In the genomic region with DNA sequence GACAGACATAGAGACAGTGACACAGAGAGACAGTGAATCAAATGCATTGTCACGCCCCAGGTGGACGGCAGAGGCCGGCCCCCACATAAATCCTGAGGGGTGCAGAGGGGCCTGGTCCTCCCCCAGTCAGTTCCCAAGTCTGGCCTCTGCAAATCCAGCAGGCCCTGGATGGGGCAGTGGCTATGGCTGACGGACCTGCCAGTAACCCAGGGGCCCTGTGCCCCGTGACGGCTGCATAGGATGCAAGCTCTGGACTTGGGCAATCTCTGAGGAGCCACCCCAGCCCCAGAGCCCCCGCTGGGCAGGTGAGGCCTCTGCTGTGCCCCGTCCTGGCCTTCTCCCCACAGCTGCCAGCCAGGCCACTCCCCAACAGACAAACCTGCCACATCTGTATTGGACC, we compare ENCODE assay signal across 26 cellular contexts.
"Had no signal": no experiment of that assay in that cellular context is flagged by ENCODE, and none has a peak within 500 bp of the region (broad histone marks: within the 10 kb centered on the region; RNA-seq: fewer than 3 reads in every experiment).

No MANE protein-coding gene starts in this region.

- H3K4me2 ChIP-seq: hepatocyte had no signal

- H3K27ac ChIP-seq: dorsolateral prefrontal cortex, epithelial cell of prostate, gastrocnemius medialis, heart left ventricle, hepatocyte, left ventricle myocardium inferior, parathyroid adenoma, sigmoid colon, thoracic aorta, tibial nerve, upper lobe of left lung had no signal

- H3K4me3 ChIP-seq: dorsolateral prefrontal cortex, gastrocnemius medialis, heart left ventricle, hepatocyte, left ventricle myocardium inferior, lung, sigmoid colon, thoracic aorta, tibial nerve, upper lobe of left lung had no signal

- FAIRE-seq: colon, urothelium cell line had no signal

- H3K9ac ChIP-seq: parathyroid adenoma had no signal

- H3K27me3 Mint-ChIP-seq: memory B cell; natural killer cell treated with Interleukin-12 subunit alpha and Interleukin-12 subunit beta and Interleukin-15 and Interleukin-18, amount 100 ng/mL, for 72 hours; stimulated activated memory B cell treated with anti-CD40 and anti-IgM and Interleukin-4, amounts not matched to agents 10 μg/mL and 1 μg/mL and 100 μg/mL, for 72 hours had no signal

- H3K27ac Mint-ChIP-seq: memory B cell; natural killer cell treated with Interleukin-12 subunit alpha and Interleukin-12 subunit beta and Interleukin-15 and Interleukin-18, amount 100 ng/mL, for 72 hours; progenitor cell of endocrine pancreas; stimulated activated memory B cell treated with anti-CD40 and anti-IgM and Interleukin-4, amounts not matched to agents 10 μg/mL and 1 μg/mL and 100 μg/mL, for 72 hours had no signal

- H3K36me3 ChIP-seq: gastrocnemius medialis, heart left ventricle, left ventricle myocardium inferior, sigmoid colon, thoracic aorta, tibial nerve had no signal

- H2AFZ ChIP-seq: hepatocyte, parathyroid adenoma had no signal

- H3K4me1 ChIP-seq: gastrocnemius medialis, left ventricle myocardium inferior, parathyroid adenoma, sigmoid colon, tibial nerve, upper lobe of left lung had no signal

- H3K9me3 ChIP-seq: gastrocnemius medialis, heart left ventricle, left ventricle myocardium inferior, sigmoid colon, thoracic aorta, tibial nerve, upper lobe of left lung had no signal

- H3K79me2 ChIP-seq: hepatocyte, parathyroid adenoma had no signal

- DNase-seq: cerebellar nuclear complex; effector CD4-positive, alpha-beta T cell; foreskin fibroblast; gastrocnemius medialis; left colon; left ventricle myocardium inferior; sigmoid colon; stimulated activated CD4-positive, alpha-beta T cell treated with anti-CD3 and anti-CD28 coated beads, Interleukin-4, amount 100 ng/mL, for 4 hours had no signal

- H3K9me3 Mint-ChIP-seq: memory B cell; natural killer cell treated with Interleukin-12 subunit alpha and Interleukin-12 subunit beta and Interleukin-15 and Interleukin-18, amount 100 ng/mL, for 72 hours; neural crest cell; stimulated activated memory B cell treated with anti-CD40 and anti-IgM and Interleukin-4, amounts not matched to agents 10 μg/mL and 1 μg/mL and 100 μg/mL, for 72 hours had no signal

- H3K4me3 Mint-ChIP-seq: memory B cell; natural killer cell treated with Interleukin-12 subunit alpha and Interleukin-12 subunit beta and Interleukin-15 and Interleukin-18, amount 100 ng/mL, for 72 hours; neural crest cell; stimulated activated memory B cell treated with anti-CD40 and anti-IgM and Interleukin-4, amounts not matched to agents 10 μg/mL and 1 μg/mL and 100 μg/mL, for 72 hours had no signal

- H3K27me3 ChIP-seq: dorsolateral prefrontal cortex, hepatocyte, upper lobe of left lung had no signal

- H3K36me3 Mint-ChIP-seq: natural killer cell treated with Interleukin-12 subunit alpha and Interleukin-12 subunit beta and Interleukin-15 and Interleukin-18, amount 100 ng/mL, for 72 hours had no signal

- ATAC-seq: esophagus mucosa; gastrocnemius medialis; left colon; stimulated activated memory B cell treated with anti-CD40 and anti-IgM and Interleukin-4, amounts not matched to agents 10 μg/mL and 1 μg/mL and 100 μg/mL, for 72 hours; stimulated activated naive CD8-positive, alpha-beta T cell treated with anti-CD3 and anti-CD28 coated beads, Interleukin-15, Interleukin-2, amounts not matched to agents 100 U/mL and 50 U/mL, for 24 hours had no signal
